10 cellular contexts compared by ENCODE assay signal in the genomic region with DNA sequence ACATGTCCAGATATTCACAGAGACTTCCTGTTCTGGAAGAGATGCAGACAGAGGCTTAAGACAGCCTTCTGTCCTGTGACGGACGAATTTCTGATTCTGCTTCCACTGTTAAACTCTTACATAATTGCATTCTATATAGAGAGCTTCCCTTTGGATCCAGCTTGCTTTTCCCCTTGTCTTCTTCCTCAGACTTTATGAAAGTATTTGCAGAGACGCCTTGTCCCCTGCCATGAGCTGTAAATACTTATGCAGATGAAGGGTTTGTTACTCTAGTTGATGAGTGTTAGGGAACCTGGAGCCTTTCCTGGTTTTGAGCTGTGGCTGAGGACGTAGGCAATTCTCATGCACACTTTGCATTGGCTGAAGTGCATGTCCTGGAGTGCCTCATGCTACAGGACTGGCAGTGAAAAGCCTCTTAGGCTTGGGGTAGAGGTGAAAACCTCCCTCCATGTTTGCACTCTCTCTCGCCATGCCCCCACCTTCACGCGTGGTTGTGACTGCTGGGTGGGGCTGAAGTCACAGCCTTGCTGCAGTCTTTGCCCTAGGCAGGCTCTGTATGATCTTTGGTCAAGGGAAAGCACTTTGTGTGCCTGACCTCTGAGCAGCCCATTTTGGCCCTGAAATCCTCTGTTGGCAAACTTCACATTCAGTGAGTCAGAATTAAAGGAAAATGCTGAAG.
DNase-seq lines count a peak whose midpoint lies in the region; ATAC-seq and TF ChIP-seq lines count a peak whose summit lies in the region.
"Had no signal": no experiment of that assay in that cellular context is flagged by ENCODE, and none has a peak within 500 bp of the region (broad histone marks: within the 10 kb centered on the region; RNA-seq: fewer than 3 reads in every experiment).

No MANE protein-coding gene starts in this region.

- TF ChIP-seq EP300 in gastroesophageal sphincter (IDR thresholded peaks at IDR 0.05), result no peak

- H2AFZ ChIP-seq in mammary epithelial cell (ENCODE audit: low read depth, low read length), result no peak overlapping the region

- ATAC-seq in gastroesophageal sphincter (peak; percentile 80), aorta (ENCODE audit: low FRiP score) (peak; percentile 86)

- peak overlapping the region; percentile 62 for H3K4me3 Mint-ChIP-seq in MCF 10A (ENCODE audit: unreplicated experiment)

- intact Hi-C loops in MCF 10A (cut with micrococcal nuclease), result no loop called here
- intact Hi-C loops in mammary epithelial cell (cut with micrococcal nuclease), result no loop called here
- intact Hi-C loops in aorta (cut with DNase I), result loop anchor here in 1 of 2 donors (5.0 kb wide), 1 partner anchor 339 kb away; no protein-coding TSS in a partner anchor

- H3K4me3 ChIP-seq in mammary epithelial cell (replicated peaks in 1 of 3; ENCODE audit: insufficient read depth in 1 of 3, low read depth in 2 of 3, low read length in 3 of 3) (no peak overlapping the region), gastroesophageal sphincter (no peak overlapping the region), muscle layer of duodenum (ENCODE audit: low read depth in 1 of 2, low read length in 2 of 2) (no peak overlapping the region), aorta (ENCODE audit: low read length in 2 of 2) (no peak overlapping the region)

- no TSS peak for BruUV-seq in MCF 10A (replicated peaks; lab: Mats Ljungman, UMichigan)
- BruUV-seq in mammary epithelial cell (replicated peaks; lab: Mats Ljungman, UMichigan), result no TSS peak

- no peak overlapping the region for H3K9ac ChIP-seq in mammary epithelial cell (ENCODE audit: insufficient read depth, low read length)

- CTCF ChIA-PET in MCF 10A (lab: Yijun Ruan, JAX) (interaction anchor here (0.8 to 1.2 kb wide), 3 partner anchors 9 to 707 kb away, joined by 3 to 5 read pairs (median 3); no protein-coding TSS in a partner anchor), mammary epithelial cell (lab: Charles Lee; ENCODE audit: low non-redundant PET) (interaction anchor here (0.5 kb wide), 1 partner anchor 47 kb away, joined by 4 read pairs; no protein-coding TSS in a partner anchor)

- no peaks in the 10 kb centered on the region for H3K27me3 ChIP-seq in mammary epithelial cell (ENCODE audit: insufficient read depth, low read length)
- no peaks in the 10 kb centered on the region for H3K27me3 ChIP-seq in gastroesophageal sphincter
- no peaks in the 10 kb centered on the region for H3K27me3 ChIP-seq in muscle layer of duodenum (ENCODE audit: low read depth, low read length)
- H3K27me3 ChIP-seq in aorta (ENCODE audit: control insufficient read depth in 1 of 2, insufficient read depth in 2 of 2, low read length in 1 of 2), result no peaks in the 10 kb centered on the region

- no peak for TF ChIP-seq CTCF in MCF 10A (IDR thresholded peaks at IDR 0.05; ENCODE audit: unreplicated experiment)
- TF ChIP-seq CTCF in mammary epithelial cell (conservative IDR thresholded peaks at IDR 0.05 in 1 of 2, IDR thresholded peaks at IDR 0.05 in 1 of 2; ENCODE audit: extremely low read depth in 1 of 2, insufficient read depth in 1 of 2, low read depth in 1 of 2, low read length in 2 of 2), result no peak
- no peak for TF ChIP-seq CTCF in gastroesophageal sphincter (IDR thresholded peaks at IDR 0.05)

- no peaks in the 10 kb centered on the region for H4K20me1 ChIP-seq in mammary epithelial cell (ENCODE audit: insufficient read depth, low read length)

- peak overlapping the region; percentile 90 for H3K27ac Mint-ChIP-seq in MCF 10A (ENCODE audit: low read depth, unreplicated experiment)

- H3K4me2 ChIP-seq in mammary epithelial cell (ENCODE audit: insufficient read depth, low read depth, low read length), result no peak overlapping the region

- POLR2A ChIA-PET in MCF 10A (lab: Yijun Ruan, JAX), result interaction anchor here (0.7 to 1.2 kb wide), 3 partner anchors 158 to 274 kb away, joined by 3 read pairs; no protein-coding TSS in a partner anchor

- no peaks in the 10 kb centered on the region for H3K36me3 Mint-ChIP-seq in MCF 10A (ENCODE audit: insufficient read depth, unreplicated experiment)

- dilution Hi-C loops in mammary epithelial cell (cut with HindIII; ENCODE audit: low sequenced_read_pairs), result no loop called here

- H3K27me3 Mint-ChIP-seq in MCF 10A (ENCODE audit: insufficient read depth, unreplicated experiment), result no peaks in the 10 kb centered on the region

- peaks cover 39% of the 10 kb centered on the region for H3K4me1 Mint-ChIP-seq in MCF 10A (ENCODE audit: insufficient read depth, unreplicated experiment)

- H3K4me1 ChIP-seq in mammary epithelial cell (ENCODE audit: insufficient read depth, low read length) (peaks cover 19% of the 10 kb centered on the region), gastroesophageal sphincter (peaks cover 9 to 35% (median 9%) of the 10 kb centered on the region in 3 donors), muscle layer of duodenum (ENCODE audit: control insufficient read depth in 1 of 2, insufficient read depth in 2 of 2, low read length in 2 of 2) (peaks cover 19 to 20% of the 10 kb centered on the region in 2 donors), aorta (ENCODE audit: control insufficient read depth in 1 of 2, insufficient read depth in 2 of 2, low read length in 2 of 2) (peaks cover 1 to 7% of the 10 kb centered on the region in 2 donors)

- H3K9me3 ChIP-seq in mammary epithelial cell (replicated peaks; ENCODE audit: insufficient read depth, low read length), result no peaks in the 10 kb centered on the region
- no peaks in the 10 kb centered on the region for H3K9me3 ChIP-seq in gastroesophageal sphincter
- no peaks in the 10 kb centered on the region for H3K9me3 ChIP-seq in muscle layer of duodenum (ENCODE audit: control insufficient read depth in 1 of 2, low read length in 2 of 2)
- no peaks in the 10 kb centered on the region for H3K9me3 ChIP-seq in aorta (ENCODE audit: control insufficient read depth, low read length)

- TF ChIP-seq POLR2A in gastroesophageal sphincter (IDR thresholded peaks at IDR 0.05), result no peak

- no peak overlapping the region for H3K27ac ChIP-seq in mammary epithelial cell (ENCODE audit: insufficient read depth, low read depth, low read length)
- peak overlapping the region; percentile 14 to 79 (median 71) for H3K27ac ChIP-seq in gastroesophageal sphincter
- H3K27ac ChIP-seq in muscle layer of duodenum (ENCODE audit: low read length), result peak overlapping the region; percentile 11
- H3K27ac ChIP-seq in aorta (ENCODE audit: low read depth in 1 of 2, low read length in 2 of 2), result peak overlapping the region; percentile 52 to 77
- H3K27ac ChIP-seq: 22Rv1 had no signal

- in situ Hi-C loops in mammary epithelial cell (cut with MboI; ENCODE audit: low sequenced_read_pairs in 2 of 2), result loop anchor here in 1 of 2 donors (25.0 kb wide), 1 partner anchor 286 kb away; a partner anchor contains a TSS

- DNase-seq in MCF 10A (ENCODE audit: unreplicated experiment) (peak; percentile 76), mammary epithelial cell (no peak), aorta (peak in 1 of 2 donors; percentile 63), cerebellar nuclear complex (lab: John Stamatoyannopoulos, UW) (no peak)
- DNase-seq in effector CD4-positive, alpha-beta T cell, result no peak
- no peak for DNase-seq in stimulated activated naive CD4-positive, alpha-beta T cell (lab: John Stamatoyannopoulos, UW)
- DNase-seq: activated CD4-positive, CD25-positive, alpha-beta regulatory T cell treated with anti-CD3 and anti-CD28 coated beads, Interleukin-2, amount 50 U/mL, for 72 hours had no signal

- no peaks in the 10 kb centered on the region for H3K9me3 Mint-ChIP-seq in MCF 10A (ENCODE audit: unreplicated experiment)

- WGBS in mammary epithelial cell (ENCODE audit: low coverage, missing lambda C conversion rate), result 74% methylated on average over 7 of the region's 7 CpGs
- WGBS in gastroesophageal sphincter (ENCODE audit: low coverage in 1 of 2), 2 donors, result 20 to 39% methylated on average over 3 to 4 of the region's 7 CpGs
- 4 to 6% methylated on average over 7 of the region's 7 CpGs for WGBS in aorta, 2 donors

- H3K36me3 ChIP-seq in mammary epithelial cell (ENCODE audit: insufficient read depth, low read length), result no peaks in the 10 kb centered on the region
- H3K36me3 ChIP-seq in gastroesophageal sphincter, result no peaks in the 10 kb centered on the region
- H3K36me3 ChIP-seq in muscle layer of duodenum (ENCODE audit: control insufficient read depth in 1 of 2, insufficient read depth in 2 of 2, low read length in 2 of 2), result no peaks in the 10 kb centered on the region
- H3K36me3 ChIP-seq in aorta (ENCODE audit: control insufficient read depth in 1 of 2, insufficient read depth in 2 of 2, low read length in 1 of 2), result no peaks in the 10 kb centered on the region

- H3K79me2 ChIP-seq in mammary epithelial cell (ENCODE audit: insufficient read depth, low read length), result no peaks in the 10 kb centered on the region
